In the genomic region with DNA sequence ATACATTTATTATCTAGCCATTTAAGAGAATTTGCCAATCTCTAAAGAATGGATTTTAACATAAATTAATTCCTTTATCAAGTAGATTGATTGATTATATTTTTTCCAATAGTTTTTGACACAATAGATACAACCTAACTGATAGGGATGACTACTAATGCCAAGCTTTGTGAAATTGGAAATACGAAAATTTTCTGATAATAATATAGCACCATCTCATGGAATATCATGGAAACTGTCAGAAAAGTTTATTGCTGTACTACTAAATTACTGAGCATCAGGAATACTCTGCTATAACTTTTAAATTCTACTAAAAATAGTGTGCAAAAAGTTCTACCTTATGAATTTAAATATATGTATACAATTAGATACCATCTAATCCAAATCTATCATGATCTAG, we compare ENCODE assay signal across 17 cellular contexts.
DNase-seq lines count a peak whose midpoint lies in the region; FAIRE-seq and TF ChIP-seq lines count a peak whose summit lies in the region.
"Had no signal": no experiment of that assay in that cellular context is flagged by ENCODE, and none has a peak within 500 bp of the region (broad histone marks: within the 10 kb centered on the region; RNA-seq: fewer than 3 reads in every experiment).

No MANE protein-coding gene starts in this region.

- intact Hi-C loops in left ventricle myocardium inferior (cut with micrococcal nuclease): no loop called here

- POLR2A ChIA-PET in activated CD4-positive, alpha-beta memory T cell treated with anti-CD3 and anti-CD28 coated beads, Interleukin-2, amount 10 ng/mL, durations not matched to agents 7 days and 5 days (lab: Charles Lee): no interaction called here

- peaks cover 3% of the 10 kb centered on the region for H3K27me3 ChIP-seq in DOHH2 (ENCODE audit: control insufficient read depth, low read length)
- peaks cover 15% of the 10 kb centered on the region for H3K27me3 ChIP-seq in left ventricle myocardium inferior (ENCODE audit: low read depth)

- H3F3A ChIP-seq in DOHH2 (ENCODE audit: control insufficient read depth, insufficient read depth): no peaks in the 10 kb centered on the region

- H3K27ac Mint-ChIP-seq in activated CD4-positive, alpha-beta memory T cell treated with anti-CD3 and anti-CD28 coated beads, Interleukin-2, amount 10 ng/mL, durations not matched to agents 7 days and 5 days: no peak overlapping the region

- H3K36me3 Mint-ChIP-seq in activated CD4-positive, alpha-beta memory T cell treated with anti-CD3 and anti-CD28 coated beads, Interleukin-2, amount 10 ng/mL, durations not matched to agents 7 days and 5 days (ENCODE audit: low read depth): no peaks in the 10 kb centered on the region

- H3K9me3 ChIP-seq in DOHH2 (ENCODE audit: control insufficient read depth, insufficient read depth, low read length) (no peaks in the 10 kb centered on the region), left ventricle myocardium inferior (replicated peaks) (no peaks in the 10 kb centered on the region)

- FAIRE-seq in A204.1 (lab: Jason Lieb, UNC) (peak; percentile 89), GM12892 (lab: Jason Lieb, UNC) (no peak)

- H3K36me3 ChIP-seq in DOHH2 (ENCODE audit: control insufficient read depth, low read length): no peaks in the 10 kb centered on the region
- no peaks in the 10 kb centered on the region for H3K36me3 ChIP-seq in left ventricle myocardium inferior

- H3K27ac ChIP-seq in DOHH2 (ENCODE audit: low read depth, low read length) (no peak overlapping the region), left ventricle myocardium inferior (replicated peaks) (no peak overlapping the region)
- H3K27ac ChIP-seq: parathyroid adenoma had no signal

- TF ChIP-seq CTCF in DOHH2 (IDR thresholded peaks at IDR 0.05; ENCODE audit: low read depth, low read length, poor library complexity, severe bottlenecking): peak; percentile 10
- TF ChIP-seq CTCF in fibroblast of the aortic adventitia (IDR thresholded peaks at IDR 0.05; ENCODE audit: insufficient read depth, low read length): peak; percentile 1
- TF ChIP-seq CTCF in left ventricle myocardium inferior (IDR thresholded peaks at IDR 0.05; ENCODE audit: borderline replicate concordance): no peak

- TF ChIP-seq POLR2A in GM12892 (IDR thresholded peaks at IDR 0.05; ENCODE audit: low read depth, low read length): no peak

- H3K9me3 Mint-ChIP-seq in activated CD4-positive, alpha-beta memory T cell treated with anti-CD3 and anti-CD28 coated beads, Interleukin-2, amount 10 ng/mL, durations not matched to agents 7 days and 5 days: no peaks in the 10 kb centered on the region

- CTCF ChIA-PET in activated CD4-positive, alpha-beta memory T cell treated with anti-CD3 and anti-CD28 coated beads, Interleukin-2, amount 10 ng/mL, durations not matched to agents 7 days and 5 days (lab: Charles Lee): no interaction called here

- no peaks in the 10 kb centered on the region for H3K79me2 ChIP-seq in DOHH2 (ENCODE audit: control insufficient read depth, low read length)
- H3K79me2 ChIP-seq: parathyroid adenoma had no signal

- H3K4me1 ChIP-seq in DOHH2 (ENCODE audit: control insufficient read depth, low read length) (peaks cover 7% of the 10 kb centered on the region), left ventricle myocardium inferior (no peaks in the 10 kb centered on the region)
- H3K4me1 ChIP-seq: parathyroid adenoma had no signal

- H3K4me1 Mint-ChIP-seq in activated CD4-positive, alpha-beta memory T cell treated with anti-CD3 and anti-CD28 coated beads, Interleukin-2, amount 10 ng/mL, durations not matched to agents 7 days and 5 days: no peaks in the 10 kb centered on the region

- DNase-seq in OCI-M1 (lab: John Stamatoyannopoulos, UW) (peak; percentile 28), fibroblast of the aortic adventitia (ENCODE audit: low read depth) (no peak), GM12892 (ENCODE audit: insufficient read length) (no peak), left ventricle myocardium inferior (no peak), cerebellar cortex (ENCODE audit: low spot score) (no peak)
- no peak for DNase-seq in activated CD4-positive, alpha-beta memory T cell treated with anti-CD3 and anti-CD28 coated beads, Interleukin-2, amount 10 ng/mL, durations not matched to agents 7 days and 5 days
- DNase-seq: activated CD4-positive, alpha-beta T cell treated with anti-CD3 and anti-CD28 coated beads, Interleukin-2, amount 50 U/mL, for 4 hours; activated T-cell treated with anti-CD3 and anti-CD28 coated beads, Interleukin-2, amount 50 U/mL, for 48 hours; caudate nucleus; DMS79; effector memory CD4-positive, alpha-beta T cell; IMR-90; NCI-H1048; stimulated activated CD4-positive, alpha-beta T cell treated with anti-CD3 and anti-CD28 coated beads, Interleukin-4, amount 100 ng/mL, for 4 hours had no signal

- H4K20me1 ChIP-seq in DOHH2 (ENCODE audit: control insufficient read depth, insufficient read depth, low read depth, low read length): no peaks in the 10 kb centered on the region

- no peaks in the 10 kb centered on the region for H3K27me3 Mint-ChIP-seq in activated CD4-positive, alpha-beta memory T cell treated with anti-CD3 and anti-CD28 coated beads, Interleukin-2, amount 10 ng/mL, durations not matched to agents 7 days and 5 days

- H3K4me3 Mint-ChIP-seq in activated CD4-positive, alpha-beta memory T cell treated with anti-CD3 and anti-CD28 coated beads, Interleukin-2, amount 10 ng/mL, durations not matched to agents 7 days and 5 days: no peak overlapping the region

- H3K4me3 ChIP-seq in DOHH2 (ENCODE audit: low read length) (no peak overlapping the region), fibroblast of the aortic adventitia (ENCODE audit: low read depth, low read length) (no peak overlapping the region), left ventricle myocardium inferior (no peak overlapping the region)

- H3K4me2 ChIP-seq in DOHH2 (ENCODE audit: low read length): no peak overlapping the region

- no peaks in the 10 kb centered on the region for H3K9me2 ChIP-seq in DOHH2 (replicated peaks; ENCODE audit: control insufficient read depth, low read length)
